Comparison of ENCODE assay signal across 19 cellular contexts in genomic region chr14:94058128-94058673, GRCh38. TPM values are rescaled to one million over a fixed set of nuclear protein-coding genes. Genes with fewer than 3 reads are reported as not detected.
DNase-seq lines count a peak whose midpoint lies in the region; ATAC-seq and TF ChIP-seq lines count a peak whose summit lies in the region.
"Had no signal": no experiment of that assay in that cellular context is flagged by ENCODE, and none has a peak within 500 bp of the region (broad histone marks: within the 10 kb centered on the region; RNA-seq: fewer than 3 reads in every experiment).

No MANE protein-coding gene starts in this region.

- TF ChIP-seq RAD21 in liver (IDR thresholded peaks at IDR 0.05): no peak

- TF ChIP-seq CTCF in HFFc6 (IDR thresholded peaks at IDR 0.05) (no peak), liver (IDR thresholded peaks at IDR 0.05; ENCODE audit: low read depth, low read length, missing input control) (no peak)

- H3K9ac ChIP-seq in BLaER1 (no peak overlapping the region), liver (ENCODE audit: low read depth in 1 of 2, low read length in 2 of 2) (no peak overlapping the region)
- H3K9ac ChIP-seq: SK-N-SH had no signal

- H3K27ac ChIP-seq in BLaER1 (no peak overlapping the region), liver (ENCODE audit: low read depth in 1 of 2, low read length in 2 of 2) (peak overlapping the region; percentile 36 to 61)
- H3K27ac ChIP-seq: cardiac muscle cell had no signal

- H3K4me1 Mint-ChIP-seq in HFFc6 (ENCODE audit: low read depth): peaks cover 13% of the 10 kb centered on the region
- H3K4me1 Mint-ChIP-seq in activated T-helper 2 cell treated with anti-CD3 and anti-CD28 coated beads, Interferon-gamma antibody, Interleukin-2, Interleukin-4, amounts not matched to agents 10 μg/mL and 5 μg/mL and 100 μg/mL, durations not matched to agents 14 hours and 24 hours and 36 hours (ENCODE audit: low read depth): peaks cover 43% of the 10 kb centered on the region

- peak overlapping the region; percentile 23 for H3K27ac Mint-ChIP-seq in HFFc6
- peak overlapping the region; percentile 3 for H3K27ac Mint-ChIP-seq in activated T-helper 2 cell treated with anti-CD3 and anti-CD28 coated beads, Interferon-gamma antibody, Interleukin-2, Interleukin-4, amounts not matched to agents 10 μg/mL and 5 μg/mL and 100 μg/mL, durations not matched to agents 14 hours and 24 hours and 36 hours

- H4K20me1 ChIP-seq in BLaER1: peaks cover 98% of the 10 kb centered on the region

- intact Hi-C loops in activated T-helper 2 cell treated with anti-CD3 and anti-CD28 coated beads, Interferon-gamma antibody, Interleukin-2, Interleukin-4, amounts not matched to agents 10 μg/mL and 5 μg/mL and 100 μg/mL, durations not matched to agents 14 hours and 24 hours and 36 hours (cut with micrococcal nuclease): no loop called here

- DNase-seq in HFFc6 (no peak), HK-2 (ENCODE audit: unreplicated experiment) (no peak)
- no peak for DNase-seq in activated T-helper 2 cell treated with anti-CD3 and anti-CD28 coated beads, Interferon-gamma antibody, Interleukin-2, Interleukin-4, amounts not matched to agents 10 μg/mL and 5 μg/mL and 100 μg/mL, durations not matched to agents 14 hours and 24 hours and 36 hours (ENCODE audit: low spot score)
- DNase-seq: activated naive CD4-positive, alpha-beta T cell treated with Interleukin-2 at 50 U/mL for 16 hours; DMS53; mesenchymal stem cell; NCI-H2029 treated with DMSO at 0.1 percent for 48 hours; NCI-H510A; nucleus accumbens; SK-N-SH; stimulated activated CD4-positive, alpha-beta T cell treated with anti-CD3 and anti-CD28 coated beads, Interleukin-4, amount 100 ng/mL, for 24 hours; stimulated activated CD8-positive, alpha-beta memory T cell treated with anti-CD3 and anti-CD28 coated beads, Interleukin-4, amount 100 ng/mL, for 48 hours had no signal

- no peak overlapping the region for H3K4me3 ChIP-seq in BLaER1
- H3K4me3 ChIP-seq in liver (ENCODE audit: low read depth in 1 of 3, low read length in 3 of 3): peak overlapping the region in 1 of 3 donors; percentile 24
- H3K4me3 ChIP-seq: cardiac muscle cell, tibial nerve had no signal

- WGBS in liver: 18% methylated on average over 1 of the region's 1 CpG

- peaks cover 96% of the 10 kb centered on the region for H3K36me3 ChIP-seq in BLaER1
- peaks cover 9 to 50% (median 36%) of the 10 kb centered on the region in 4 donors for H3K36me3 ChIP-seq in liver (ENCODE audit: control insufficient read depth in 4 of 4, insufficient read depth in 3 of 4, low read depth in 1 of 4, low read length in 3 of 4)

- H3K9me3 Mint-ChIP-seq in HFFc6: no peaks in the 10 kb centered on the region
- H3K9me3 Mint-ChIP-seq in activated T-helper 2 cell treated with anti-CD3 and anti-CD28 coated beads, Interferon-gamma antibody, Interleukin-2, Interleukin-4, amounts not matched to agents 10 μg/mL and 5 μg/mL and 100 μg/mL, durations not matched to agents 14 hours and 24 hours and 36 hours: no peaks in the 10 kb centered on the region

- no peaks in the 10 kb centered on the region for H3K9me3 ChIP-seq in BLaER1
- no peaks in the 10 kb centered on the region for H3K9me3 ChIP-seq in liver (ENCODE audit: control insufficient read depth in 4 of 4, low read length in 3 of 4)
- H3K9me3 ChIP-seq: SK-N-SH, tibial nerve had no signal

- H3K4me1 ChIP-seq in BLaER1 (peaks cover 32% of the 10 kb centered on the region), liver (ENCODE audit: control insufficient read depth in 4 of 4, insufficient read depth in 4 of 4, low read length in 3 of 4) (peaks cover 15 to 42% (median 37%) of the 10 kb centered on the region in 4 donors)

- H3K27me3 Mint-ChIP-seq in HFFc6 (ENCODE audit: insufficient read depth): no peaks in the 10 kb centered on the region; the same call in 1 of the 2 replicates
- H3K27me3 Mint-ChIP-seq in activated T-helper 2 cell treated with anti-CD3 and anti-CD28 coated beads, Interferon-gamma antibody, Interleukin-2, Interleukin-4, amounts not matched to agents 10 μg/mL and 5 μg/mL and 100 μg/mL, durations not matched to agents 14 hours and 24 hours and 36 hours (ENCODE audit: low read depth): no peaks in the 10 kb centered on the region

- H3K27me3 ChIP-seq in BLaER1: no peaks in the 10 kb centered on the region
- no peaks in the 10 kb centered on the region for H3K27me3 ChIP-seq in liver (ENCODE audit: control insufficient read depth in 4 of 4, insufficient read depth in 4 of 4, low read length in 3 of 4)
- H3K27me3 ChIP-seq: cardiac muscle cell, tibial nerve had no signal

- H3K4me3 Mint-ChIP-seq in HFFc6: no peak overlapping the region
- no peak overlapping the region for H3K4me3 Mint-ChIP-seq in activated T-helper 2 cell treated with anti-CD3 and anti-CD28 coated beads, Interferon-gamma antibody, Interleukin-2, Interleukin-4, amounts not matched to agents 10 μg/mL and 5 μg/mL and 100 μg/mL, durations not matched to agents 14 hours and 24 hours and 36 hours (ENCODE audit: low read depth)

- H3K36me3 Mint-ChIP-seq in HFFc6 (ENCODE audit: low read depth): peaks cover 68% of the 10 kb centered on the region
- H3K36me3 Mint-ChIP-seq in activated T-helper 2 cell treated with anti-CD3 and anti-CD28 coated beads, Interferon-gamma antibody, Interleukin-2, Interleukin-4, amounts not matched to agents 10 μg/mL and 5 μg/mL and 100 μg/mL, durations not matched to agents 14 hours and 24 hours and 36 hours (ENCODE audit: low read depth): peaks cover 92% of the 10 kb centered on the region

- peak overlapping the region; percentile 25; the same call in 1 of the 2 replicates for H3K4me2 ChIP-seq in BLaER1
- H3K4me2 ChIP-seq: SK-N-SH had no signal

- no peak for ATAC-seq in HG02623 (IDR thresholded peaks at IDR 0.05; ENCODE audit: unreplicated experiment)
- ATAC-seq in HG03097 (IDR thresholded peaks at IDR 0.05; ENCODE audit: low FRiP score, unreplicated experiment): no peak
- no peak for ATAC-seq in GM21723 (IDR thresholded peaks at IDR 0.05; ENCODE audit: unreplicated experiment)

TF ChIP-seq in liver, 16 proteins besides CTCF, POLR2A, EP300 and RAD21 (continues in another document):
- no peak for TF ChIP-seq YY1 (IDR thresholded peaks at IDR 0.05)
- no peak for TF ChIP-seq TAF1 (conservative IDR thresholded peaks at IDR 0.05)
- no peak for TF ChIP-seq HNF4G (IDR thresholded peaks at IDR 0.05)
- TF ChIP-seq REST (IDR thresholded peaks at IDR 0.05): no peak
- TF ChIP-seq MAX (IDR thresholded peaks at IDR 0.05): no peak
- TF ChIP-seq EGR1 (IDR thresholded peaks at IDR 0.05; ENCODE audit: low read depth in 2 of 2): no peak
- TF ChIP-seq FOXA1 (IDR thresholded peaks at IDR 0.05): no peak

RNA-seq across cellular contexts. Expression of gene DDX24, which starts 22.8 kb away (rescaled TPM):
- 100 to 1,000 TPM; 167 to 191 (median 187) TPM for total RNA-seq in HFFc6 (2021; fragmentation: NEBNext Ultra II Directional; extraction: Animal tissue kit (Norgen Biotek cat#: 25700))
- 276 and 277 TPM in 2 replicates for total RNA-seq in activated T-helper 2 cell treated with anti-CD3 and anti-CD28 coated beads, Interferon-gamma antibody, Interleukin-2, Interleukin-4, amounts not matched to agents 10 μg/mL and 5 μg/mL and 100 μg/mL, durations not matched to agents 14 hours and 24 hours and 36 hours
- 10 to 100 TPM; 33.8 to 53.2 TPM for total RNA-seq in liver
- 10 to 100 TPM; 42.5 to 59.7 TPM for polyA plus RNA-seq in liver

RNA-seq across cellular contexts. Expression of gene IFI27L1, which starts 22.9 kb away (rescaled TPM):
- total RNA-seq in HFFc6 (2021; fragmentation: NEBNext Ultra II Directional; extraction: Animal tissue kit (Norgen Biotek cat#: 25700)): 10 to 100 TPM; 22.3 to 28.2 (median 23.7) TPM
- 27.7 and 31.2 TPM in 2 replicates for total RNA-seq in activated T-helper 2 cell treated with anti-CD3 and anti-CD28 coated beads, Interferon-gamma antibody, Interleukin-2, Interleukin-4, amounts not matched to agents 10 μg/mL and 5 μg/mL and 100 μg/mL, durations not matched to agents 14 hours and 24 hours and 36 hours
- total RNA-seq in liver: 1 to 10 TPM; 3.7 to 4.4 TPM
- polyA plus RNA-seq in liver: 1 to 10 TPM; 6.8 to 8.1 TPM

RNA-seq across cellular contexts. Expression of gene OTUB2, which starts 32.1 kb away (rescaled TPM):
- total RNA-seq in HFFc6 (2021; fragmentation: NEBNext Ultra II Directional; extraction: Animal tissue kit (Norgen Biotek cat#: 25700)): 1 to 10 TPM in 4 of 6 experiments, under 1 TPM in 2; 0.77 to 1.8 (median 1.2) TPM
- 2.1 and 2.3 TPM in 2 replicates for total RNA-seq in activated T-helper 2 cell treated with anti-CD3 and anti-CD28 coated beads, Interferon-gamma antibody, Interleukin-2, Interleukin-4, amounts not matched to agents 10 μg/mL and 5 μg/mL and 100 μg/mL, durations not matched to agents 14 hours and 24 hours and 36 hours
- total RNA-seq in liver: under 1 TPM; 0.28 to 0.92 TPM
- polyA plus RNA-seq in liver: under 1 TPM; 0.62 to 0.64 TPM

RNA-seq across cellular contexts. Expression of gene IFI27, which starts 52.3 kb away (rescaled TPM):
- under 1 TPM in 2 of 6 experiments, not detected in 4; 0.29 to 0.46 TPM for total RNA-seq in HFFc6 (2021; fragmentation: NEBNext Ultra II Directional; extraction: Animal tissue kit (Norgen Biotek cat#: 25700))
- 2.1 and 5.2 TPM in 2 replicates for total RNA-seq in activated T-helper 2 cell treated with anti-CD3 and anti-CD28 coated beads, Interferon-gamma antibody, Interleukin-2, Interleukin-4, amounts not matched to agents 10 μg/mL and 5 μg/mL and 100 μg/mL, durations not matched to agents 14 hours and 24 hours and 36 hours
- 10 to 100 TPM; 12.7 to 25.8 TPM for total RNA-seq in liver
- 100 to 1,000 TPM in 1 of 2 donors, 10 to 100 TPM in 1; 58.6 to 170 TPM for polyA plus RNA-seq in liver
